8 cellular contexts compared by ENCODE assay signal in genomic region chr2:584863-585823, GRCh38.
DNase-seq lines count a peak whose midpoint lies in the region; ATAC-seq, FAIRE-seq and TF ChIP-seq lines count a peak whose summit lies in the region.

No MANE protein-coding gene starts in this region.

- H3K9me3 ChIP-seq in PC-3 (ENCODE audit: low read length) (no peaks in the 10 kb centered on the region), kidney (ENCODE audit: control insufficient read depth in 1 of 2, low read length in 2 of 2) (no peaks in the 10 kb centered on the region)

- no peaks in the 10 kb centered on the region for H3K9me2 ChIP-seq in PC-3 (replicated peaks; ENCODE audit: low read length)

- POLR2A ChIA-PET in PC-3 (lab: Charles Lee; ENCODE audit: unreplicated experiment) (no interaction called here), WTC11 (lab: Charles Lee) (no interaction called here)

- BruUV-seq in PC-3 (replicated peaks; lab: Mats Ljungman, UMichigan): no TSS peak

- H3K4me2 ChIP-seq in PC-3 (ENCODE audit: low read length): no peak overlapping the region

- no peaks in the 10 kb centered on the region for H3F3A ChIP-seq in PC-3 (ENCODE audit: low read length, unreplicated experiment)

- H3K27ac ChIP-seq in PC-3 (ENCODE audit: low read length): no peak overlapping the region
- no peak overlapping the region for H3K27ac ChIP-seq in kidney (ENCODE audit: low read depth in 2 of 2, low read length in 2 of 2)

- H3K4me1 ChIP-seq in PC-3 (ENCODE audit: insufficient read depth, low read length): peaks cover 5% of the 10 kb centered on the region; the same call in 1 of the 2 replicates
- no peaks in the 10 kb centered on the region for H3K4me1 ChIP-seq in kidney (ENCODE audit: control insufficient read depth in 1 of 2, insufficient read depth in 1 of 2, low read depth in 1 of 2, low read length in 2 of 2)

- H4K20me1 ChIP-seq in PC-3 (ENCODE audit: low read length): no peaks in the 10 kb centered on the region

- no peaks in the 10 kb centered on the region for H3K79me2 ChIP-seq in PC-3 (ENCODE audit: low read length)

- no peak overlapping the region for H2AFZ ChIP-seq in PC-3 (ENCODE audit: low read length)

- DNase-seq in GM18507 (ENCODE audit: extremely low spot score, insufficient read length, low read depth) (no peak), PC-3 (peak; percentile 11), kidney (no peak), HCEC 1CT (no peak), WTC11 (ENCODE audit: low spot score) (no peak)
- DNase-seq in central memory CD8-positive, alpha-beta T cell (ENCODE audit: low spot score in 2 of 2): no peak

- H3K27me3 ChIP-seq in PC-3 (ENCODE audit: low read length): no peaks in the 10 kb centered on the region

- peak overlapping the region; percentile 68 for H3K4me3 Mint-ChIP-seq in central memory CD8-positive, alpha-beta T cell
- H3K4me3 Mint-ChIP-seq in stimulated activated naive CD8-positive, alpha-beta T cell treated with anti-CD3 and anti-CD28 coated beads, Interleukin-15, Interleukin-2, amounts not matched to agents 100 ng/mL and 50 ng/mL, for 24 hours: peak overlapping the region; percentile 36
- H3K4me3 Mint-ChIP-seq in WTC11: no peak overlapping the region

- H3K27me3 Mint-ChIP-seq in central memory CD8-positive, alpha-beta T cell: peaks cover 16% of the 10 kb centered on the region
- peaks cover 27% of the 10 kb centered on the region for H3K27me3 Mint-ChIP-seq in stimulated activated naive CD8-positive, alpha-beta T cell treated with anti-CD3 and anti-CD28 coated beads, Interleukin-15, Interleukin-2, amounts not matched to agents 100 ng/mL and 50 ng/mL, for 24 hours
- H3K27me3 Mint-ChIP-seq in WTC11 (ENCODE audit: low read depth): peaks cover 4% of the 10 kb centered on the region; the same call in 1 of the 2 replicates

- FAIRE-seq in GM18507 (lab: Jason Lieb, UNC): peak; percentile 80
- FAIRE-seq in kidney (lab: Jason Lieb, UNC): no peak

- H3K4me1 Mint-ChIP-seq in central memory CD8-positive, alpha-beta T cell: peaks cover 13% of the 10 kb centered on the region
- peaks cover 12% of the 10 kb centered on the region for H3K4me1 Mint-ChIP-seq in stimulated activated naive CD8-positive, alpha-beta T cell treated with anti-CD3 and anti-CD28 coated beads, Interleukin-15, Interleukin-2, amounts not matched to agents 100 ng/mL and 50 ng/mL, for 24 hours (ENCODE audit: low read depth)
- peaks cover 16% of the 10 kb centered on the region for H3K4me1 Mint-ChIP-seq in WTC11

- H3K9me3 Mint-ChIP-seq in central memory CD8-positive, alpha-beta T cell: no peaks in the 10 kb centered on the region
- no peaks in the 10 kb centered on the region for H3K9me3 Mint-ChIP-seq in stimulated activated naive CD8-positive, alpha-beta T cell treated with anti-CD3 and anti-CD28 coated beads, Interleukin-15, Interleukin-2, amounts not matched to agents 100 ng/mL and 50 ng/mL, for 24 hours
- no peaks in the 10 kb centered on the region for H3K9me3 Mint-ChIP-seq in WTC11

- peak overlapping the region; percentile 16 for H3K27ac Mint-ChIP-seq in central memory CD8-positive, alpha-beta T cell (ENCODE audit: low read depth)
- peak overlapping the region; percentile 19 for H3K27ac Mint-ChIP-seq in stimulated activated naive CD8-positive, alpha-beta T cell treated with anti-CD3 and anti-CD28 coated beads, Interleukin-15, Interleukin-2, amounts not matched to agents 100 ng/mL and 50 ng/mL, for 24 hours
- H3K27ac Mint-ChIP-seq in WTC11: no peak overlapping the region

- TF ChIP-seq CTCF in PC-3 (conservative IDR thresholded peaks at IDR 0.05; ENCODE audit: low read depth, low read length): no peak
- TF ChIP-seq CTCF in kidney (IDR thresholded peaks at IDR 0.05; ENCODE audit: borderline replicate concordance, extremely low read depth, insufficient read depth): no peak
- no peak for TF ChIP-seq CTCF in WTC11 (IDR thresholded peaks at IDR 0.05)

- CTCF ChIA-PET in PC-3 (lab: Charles Lee): no interaction called here
- CTCF ChIA-PET in WTC11 (lab: Charles Lee): no interaction called here

- H3K4me3 ChIP-seq in PC-3 (ENCODE audit: low read length) (no peak overlapping the region), kidney (ENCODE audit: low read length in 2 of 2) (no peak overlapping the region)

- H3K36me3 ChIP-seq in PC-3 (ENCODE audit: low read depth, low read length) (no peaks in the 10 kb centered on the region), kidney (ENCODE audit: control insufficient read depth in 1 of 2, insufficient read depth in 2 of 2, low read length in 2 of 2) (no peaks in the 10 kb centered on the region)

- intact Hi-C loops in PC-3 (cut with micrococcal nuclease): loop anchor here (5.0 kb wide), 1 partner anchor 42 kb away; no protein-coding TSS in a partner anchor
- intact Hi-C loops in kidney (cut with DNase I): no loop called here

- peaks cover 1% of the 10 kb centered on the region for H3K36me3 Mint-ChIP-seq in central memory CD8-positive, alpha-beta T cell (ENCODE audit: insufficient read depth)
- no peaks in the 10 kb centered on the region for H3K36me3 Mint-ChIP-seq in stimulated activated naive CD8-positive, alpha-beta T cell treated with anti-CD3 and anti-CD28 coated beads, Interleukin-15, Interleukin-2, amounts not matched to agents 100 ng/mL and 50 ng/mL, for 24 hours (ENCODE audit: low read depth)
- H3K36me3 Mint-ChIP-seq in WTC11: no peaks in the 10 kb centered on the region

- ATAC-seq in HG02759 (IDR thresholded peaks at IDR 0.05; ENCODE audit: unreplicated experiment) (peak; percentile 96), PC-3 (no peak; the same call in 1 of the 2 replicates), WTC11 (no peak; the same call in none of the 2 replicates)
- ATAC-seq in central memory CD8-positive, alpha-beta T cell (replicated peaks; ENCODE audit: extremely low read depth, poor library complexity, severe bottlenecking): peak; percentile 80

- no peak overlapping the region for H3K9ac ChIP-seq in PC-3 (ENCODE audit: low read length)
- no peak overlapping the region for H3K9ac ChIP-seq in kidney (ENCODE audit: low read length in 2 of 2)

TF ChIP-seq in WTC11, 78 proteins besides CTCF, POLR2A, EP300 and RAD21:
- TF ChIP-seq ATF1 (CRISPR knock-in tag; IDR thresholded peaks at IDR 0.05) (no peak), ZNF138 (CRISPR knock-in tag; conservative IDR thresholded peaks at IDR 0.05) (no peak), MXD4 (CRISPR knock-in tag; IDR thresholded peaks at IDR 0.05; ENCODE audit: borderline replicate concordance) (no peak), ZNF425 (CRISPR knock-in tag; conservative IDR thresholded peaks at IDR 0.05) (no peak)

Comparison
In these comparisons a context has a peak if more than half of its experiments do, and no peak if none do; other contexts are left out.
1. ATAC-seq: peak in HG02759 (single experiment) and central memory CD8-positive, alpha-beta T cell (single experiment); none in PC-3 (single experiment) and WTC11 (single experiment).